ENCODE assay signal across 8 cellular contexts in genomic region chr21:46228345-46229051, GRCh38. TPM values are rescaled to one million over a fixed set of nuclear protein-coding genes. Genes with fewer than 3 reads are reported as not detected.
DNase-seq lines count a peak whose midpoint lies in the region; ATAC-seq and TF ChIP-seq lines count a peak whose summit lies in the region.

Gene LSS (minus strand): TSS chr21:46228774. CDS start chr21:46228745, 29 bp downstream.

- no peaks in the 10 kb centered on the region for H3K9me3 Mint-ChIP-seq in T-helper 1 cell treated with Interleukin-12 subunit alpha and Interleukin-12 subunit beta and Interleukin-4 antibody, amounts not matched to agents 30 μg/mL and 1 μg/mL, for 36 hours

- H3K27ac ChIP-seq in upper lobe of left lung, result peak within 1 kb of the TSS; percentile 74 to 90 (median 85)

- TF ChIP-seq CTCF in GM13977 (IDR thresholded peaks at IDR 0.05; ENCODE audit: extremely low read depth, insufficient read depth, missing control alignments), result no peak
- peak in 1 of 6 experiments; percentile 14 for TF ChIP-seq CTCF in upper lobe of left lung (IDR thresholded peaks at IDR 0.05)

- ATAC-seq in HG02885 (IDR thresholded peaks at IDR 0.05; ENCODE audit: poor library complexity, unreplicated experiment) (peak; percentile 89), left cardiac atrium (peak; percentile 94), upper lobe of left lung (ENCODE audit: low FRiP score in 2 of 2) (peak; percentile 95 to 99)

- H3K36me3 ChIP-seq in upper lobe of left lung, result peaks cover 0 to 6% (median 0%) of the 10 kb centered on the region in 4 donors

- H3K4me1 ChIP-seq in upper lobe of left lung, result peaks cover 20 to 41% (median 32%) of the 10 kb centered on the region in 4 donors

- peaks cover 45% of the 10 kb centered on the region for H3K4me1 Mint-ChIP-seq in T-helper 1 cell treated with Interleukin-12 subunit alpha and Interleukin-12 subunit beta and Interleukin-4 antibody, amounts not matched to agents 30 μg/mL and 1 μg/mL, for 36 hours (ENCODE audit: low read depth)

- TF ChIP-seq EP300 in upper lobe of left lung (IDR thresholded peaks at IDR 0.05), result peak in 1 of 4 donors; percentile 62

- TF ChIP-seq POLR2A in upper lobe of left lung (IDR thresholded peaks at IDR 0.05), result peak in 3 of 4 donors; percentile 49 to 82 (median 73)

- peak within 1 kb of the TSS; percentile 97 for H3K4me3 Mint-ChIP-seq in T-helper 1 cell treated with Interleukin-12 subunit alpha and Interleukin-12 subunit beta and Interleukin-4 antibody, amounts not matched to agents 30 μg/mL and 1 μg/mL, for 36 hours

- no peaks in the 10 kb centered on the region for H3K27me3 Mint-ChIP-seq in T-helper 1 cell treated with Interleukin-12 subunit alpha and Interleukin-12 subunit beta and Interleukin-4 antibody, amounts not matched to agents 30 μg/mL and 1 μg/mL, for 36 hours (ENCODE audit: low read depth)

- 0 to 1% methylated on average over 2 to 15 of the region's 77 CpGs for WGBS in upper lobe of left lung, 2 donors

- H3K9me3 ChIP-seq in upper lobe of left lung, result no peaks in the 10 kb centered on the region

- H3K36me3 Mint-ChIP-seq in T-helper 1 cell treated with Interleukin-12 subunit alpha and Interleukin-12 subunit beta and Interleukin-4 antibody, amounts not matched to agents 30 μg/mL and 1 μg/mL, for 36 hours (ENCODE audit: low read depth), result peaks cover 30% of the 10 kb centered on the region

- intact Hi-C loops in left cardiac atrium (cut with DNase I) (loop anchor here in 1 of 2 donors (5.0 to 10.0 kb wide), 2 partner anchors 41 to 254 kb away; no protein-coding TSS in a partner anchor), posterior vena cava (cut with DNase I) (loop anchor here (5.0 to 10.0 kb wide), 2 partner anchors 74 to 256 kb away; partner anchors contain the start of gene FTCD (in 1 of the 2))

- DNase-seq in GM13977 (ENCODE audit: low spot score), result peak; percentile 99
- peak; percentile 90 for DNase-seq in NCI-H1694 treated with DMSO at 0.1 percent for 48 hours (lab: John Stamatoyannopoulos, UW)
- peak; percentile 94 for DNase-seq in amniotic stem cell (lab: John Stamatoyannopoulos, UW)
- peak; percentile 99 for DNase-seq in left cardiac atrium
- DNase-seq in posterior vena cava (ENCODE audit: low spot score), result peak; percentile 100
- peak; percentile 99 to 100 for DNase-seq in upper lobe of left lung

- in situ Hi-C loops in GM13977 (cut with MboI; ENCODE audit: low pct_unique_long_range_greater_than_20kb, low sequenced_read_pairs, unreplicated experiment), result no loop called here

- H3K4me3 ChIP-seq in upper lobe of left lung, result peak within 1 kb of the TSS; percentile 84 to 100 (median 87)

- H3K27ac Mint-ChIP-seq in T-helper 1 cell treated with Interleukin-12 subunit alpha and Interleukin-12 subunit beta and Interleukin-4 antibody, amounts not matched to agents 30 μg/mL and 1 μg/mL, for 36 hours, result peak within 1 kb of the TSS; percentile 99

- H3K27me3 ChIP-seq in upper lobe of left lung, result no peaks in the 10 kb centered on the region

RNA-seq across cellular contexts. Expression of gene LSS, which starts in this region (rescaled TPM):
- total RNA-seq in left cardiac atrium (10 to 100 TPM; 66.4 to 66.7 TPM), posterior vena cava (10 to 100 TPM; 42.5 to 65.0 TPM), upper lobe of left lung (100 to 1,000 TPM in 5 of 6 donors, 10 to 100 TPM in 1; 71.7 to 266 (median 135) TPM)

Comparison
In these comparisons a context has a peak if more than half of its experiments do, and no peak if none do; other contexts are left out.
1. Peak in every context shown above with its lines: DNase-seq, ATAC-seq, H3K4me3 ChIP-seq and H3K27ac ChIP-seq.